ENCODE assay signal across 13 cellular contexts in the genomic region with DNA sequence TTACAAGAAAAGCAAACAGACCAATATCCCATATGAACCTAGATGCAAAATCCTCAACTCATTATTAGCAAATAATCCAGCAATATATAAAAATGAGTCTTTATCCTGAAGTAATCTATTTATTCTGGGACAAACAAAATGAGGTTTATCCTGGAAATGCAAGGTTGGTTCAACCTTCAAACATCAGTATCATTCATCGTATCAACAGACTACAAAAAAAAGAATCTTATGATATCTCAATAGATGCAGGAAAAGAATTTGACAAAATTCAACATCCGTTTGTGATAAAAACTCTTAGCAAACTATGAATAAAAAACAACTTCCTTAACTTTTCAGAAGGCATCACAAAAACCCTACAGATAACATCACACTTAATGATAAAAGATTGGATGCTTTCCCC.
"Had no signal": no experiment of that assay in that cellular context is flagged by ENCODE, and none has a peak within 500 bp of the region (broad histone marks: within the 10 kb centered on the region; RNA-seq: fewer than 3 reads in every experiment).

No MANE protein-coding gene starts in this region.

- H3K27ac Mint-ChIP-seq: nephron progenitor cell, WTC11 had no signal

- ATAC-seq: foreskin keratinocyte, heart left ventricle, left lobe of liver, mucosa of descending colon, sciatic nerve, WTC11 had no signal

- DNase-seq: activated CD4-positive, alpha-beta T cell treated with anti-CD3 and anti-CD28 coated beads, Interleukin-2, amount 50 U/mL, for 48 hours; activated effector memory CD4-positive, alpha-beta T cell treated with Interleukin-2 at 50 U/mL for 16 hours; colonic mucosa; foreskin keratinocyte; nephron progenitor cell; stimulated activated naive CD4-positive, alpha-beta T cell; SW 1271; upper lobe of left lung had no signal

- H3K4me3 Mint-ChIP-seq: nephron progenitor cell, WTC11 had no signal
